Comparison of ENCODE assay signal across 19 cellular contexts in the genomic region with DNA sequence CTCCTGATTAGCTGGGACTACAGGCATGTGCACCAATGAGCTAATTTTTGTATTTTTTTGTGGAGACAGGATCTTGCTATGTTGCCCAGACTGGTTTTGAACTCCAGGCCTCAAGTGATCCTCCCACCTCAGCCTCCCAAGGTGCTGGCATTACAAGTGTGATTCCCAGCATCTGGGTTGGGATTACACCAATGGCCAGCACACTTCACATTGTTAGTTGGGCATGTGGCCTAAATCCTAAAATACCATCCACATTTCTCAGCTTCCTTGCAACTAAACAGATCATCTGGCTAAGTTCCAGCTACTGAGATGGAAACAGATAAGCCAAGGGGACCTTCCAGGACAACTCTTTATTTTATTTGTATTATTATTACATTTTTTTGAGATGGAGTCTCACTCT. TPM values are rescaled to one million over a fixed set of nuclear protein-coding genes. Genes with fewer than 3 reads are reported as not detected.
DNase-seq lines count a peak whose midpoint lies in the region; ATAC-seq and TF ChIP-seq lines count a peak whose summit lies in the region.
"Had no signal": no experiment of that assay in that cellular context is flagged by ENCODE, and none has a peak within 500 bp of the region (broad histone marks: within the 10 kb centered on the region; RNA-seq: fewer than 3 reads in every experiment).

No MANE protein-coding gene starts in this region.

- no peak overlapping the region for H3K23ac ChIP-seq in trophoblast cell (ENCODE audit: low read length)

- no peak overlapping the region for H3K4me2 ChIP-seq in trophoblast cell (ENCODE audit: low read length)
- H3K4me2 ChIP-seq: neural progenitor cell had no signal

- no peak overlapping the region for H2BK5ac ChIP-seq in trophoblast cell (ENCODE audit: low read depth, low read length, poor library complexity)

- ATAC-seq in RWPE2 (ENCODE audit: low read depth) (0 out of 3 replicates have a peak, but pooled peaks have one; percentile 19), GM21528 (IDR thresholded peaks at IDR 0.05; ENCODE audit: low FRiP score, unreplicated experiment) (no peak)
- ATAC-seq: activated CD4-positive, CD25-positive, alpha-beta regulatory T cell treated with anti-CD3 and anti-CD28 coated beads, Interleukin-2, amount 50 U/mL, for 24 hours; body of pancreas had no signal

- no peak overlapping the region for H2BK12ac ChIP-seq in trophoblast cell (ENCODE audit: low read length)

- no peak overlapping the region for H3K4ac ChIP-seq in trophoblast cell (ENCODE audit: low read depth, low read length)

- no peaks in the 10 kb centered on the region for H3K79me2 ChIP-seq in trophoblast cell (ENCODE audit: control insufficient read depth, insufficient read depth, low read length, poor library complexity)

- H3K79me1 ChIP-seq in trophoblast cell (ENCODE audit: low read length): no peaks in the 10 kb centered on the region

- H3K36me3 ChIP-seq in RWPE2 (ENCODE audit: low read depth) (peaks cover 11% of the 10 kb centered on the region), trophoblast cell (ENCODE audit: control insufficient read depth in 1 of 2, insufficient read depth in 2 of 2, low read length in 2 of 2) (peaks cover 29 to 32% of the 10 kb centered on the region in 2 experiments), ascending aorta (peaks cover 36 to 40% of the 10 kb centered on the region in 2 donors)
- H3K36me3 ChIP-seq: neural progenitor cell had no signal

- intact Hi-C loops in ascending aorta (cut with DNase I): no loop called here

- no peak overlapping the region for H3K9ac ChIP-seq in trophoblast cell (ENCODE audit: low read length)
- H3K9ac ChIP-seq: neural progenitor cell had no signal

- no peaks in the 10 kb centered on the region for H3K27me3 ChIP-seq in RWPE2 (ENCODE audit: insufficient read depth, poor library complexity, severe bottlenecking)
- H3K27me3 ChIP-seq in trophoblast cell (ENCODE audit: insufficient read depth, low read length): no peaks in the 10 kb centered on the region
- H3K27me3 ChIP-seq in ascending aorta: no peaks in the 10 kb centered on the region
- H3K27me3 ChIP-seq: body of pancreas, neural progenitor cell, testis had no signal

- H2BK120ac ChIP-seq in trophoblast cell (ENCODE audit: insufficient read depth, low read length, poor library complexity): no peak overlapping the region

- no peak overlapping the region for H2AFZ ChIP-seq in trophoblast cell (ENCODE audit: insufficient read depth, low read length, poor library complexity)
- H2AFZ ChIP-seq: neural progenitor cell had no signal

- DNase-seq in GM04504 (ENCODE audit: low read depth) (peak; percentile 49), RWPE2 (ENCODE audit: low spot score) (no peak), epithelial cell of esophagus (ENCODE audit: low read depth) (peak; percentile 22), trophoblast cell (peak; percentile 91 to 98), ascending aorta (ENCODE audit: low spot score in 2 of 2) (no peak), NCI-H1105 treated with DMSO at 0.1 percent for 48 hours (lab: John Stamatoyannopoulos, UW) (no peak)
- no peak for DNase-seq in stimulated activated naive CD4-positive, alpha-beta T cell (lab: John Stamatoyannopoulos, UW)
- DNase-seq: activated gamma-delta T cell treated with Interleukin-2 at 50 U/mL for 16 hours; body of pancreas; C1 segment of cervical spinal cord; DMS153; MV-4-11; NCI-H748 treated with DMSO at 0.1 percent for 48 hours; stimulated activated CD4-positive, alpha-beta T cell treated with anti-CD3 and anti-CD28 coated beads, Interleukin-2, amount 100 ng/mL, for 24 hours; testis had no signal

- H3K27ac ChIP-seq in RWPE2 (ENCODE audit: poor library complexity, severe bottlenecking) (no peak overlapping the region), trophoblast cell (ENCODE audit: low read depth, low read length) (no peak overlapping the region), ascending aorta (no peak overlapping the region)
- H3K27ac ChIP-seq: body of pancreas, neural progenitor cell, testis had no signal

- H3K4me3 ChIP-seq in RWPE2 (ENCODE audit: severe bottlenecking): no peak overlapping the region
- H3K4me3 ChIP-seq in epithelial cell of esophagus (ENCODE audit: low read length): no peak overlapping the region
- H3K4me3 ChIP-seq in trophoblast cell (ENCODE audit: low read depth, low read length): no peak overlapping the region
- no peak overlapping the region for H3K4me3 ChIP-seq in ascending aorta
- H3K4me3 ChIP-seq: body of pancreas, neural progenitor cell, testis had no signal

- H2AK5ac ChIP-seq in trophoblast cell (ENCODE audit: low read length): no peak overlapping the region

- H3K18ac ChIP-seq in trophoblast cell (ENCODE audit: low read length): no peak overlapping the region

- no peak overlapping the region for H4K12ac ChIP-seq in trophoblast cell (ENCODE audit: low read depth, low read length)

- no peak overlapping the region for H4K8ac ChIP-seq in trophoblast cell (ENCODE audit: low read depth, low read length)

- no peak for TF ChIP-seq CTCF in RWPE2 (IDR thresholded peaks at IDR 0.05; ENCODE audit: poor library complexity, severe bottlenecking)
- TF ChIP-seq CTCF in epithelial cell of esophagus (IDR thresholded peaks at IDR 0.05; ENCODE audit: insufficient read depth, low read depth, low read length, missing control alignments): no peak
- no peak for TF ChIP-seq CTCF in ascending aorta (IDR thresholded peaks at IDR 0.05)

- H4K91ac ChIP-seq in trophoblast cell (ENCODE audit: low read depth, low read length): no peak overlapping the region

- H3K4me1 ChIP-seq in RWPE2 (ENCODE audit: insufficient read depth, poor library complexity, severe bottlenecking): no peaks in the 10 kb centered on the region
- H3K4me1 ChIP-seq in trophoblast cell (ENCODE audit: control insufficient read depth in 1 of 2, insufficient read depth in 2 of 2, low read length in 2 of 2): no peaks in the 10 kb centered on the region
- H3K4me1 ChIP-seq in ascending aorta: no peaks in the 10 kb centered on the region
- H3K4me1 ChIP-seq: body of pancreas, neural progenitor cell, testis had no signal

- no peaks in the 10 kb centered on the region for H3K9me3 ChIP-seq in RWPE2 (ENCODE audit: severe bottlenecking)
- H3K9me3 ChIP-seq in trophoblast cell (ENCODE audit: insufficient read depth, low read depth, low read length): peaks cover 2% of the 10 kb centered on the region
- no peaks in the 10 kb centered on the region for H3K9me3 ChIP-seq in ascending aorta
- H3K9me3 ChIP-seq: body of pancreas, testis had no signal

- H3K14ac ChIP-seq in trophoblast cell (ENCODE audit: low read length): no peak overlapping the region

RNA-seq across cellular contexts. Expression of gene RABEP2, which starts 9.9 kb away (rescaled TPM):
- 9.9 and 10.4 TPM in 2 replicates for polyA plus RNA-seq in trophoblast cell (2013)
- 64.5 TPM for total RNA-seq in ascending aorta

RNA-seq across cellular contexts. Expression of gene CD19, which starts 16.6 kb away (rescaled TPM):
- polyA plus RNA-seq in trophoblast cell (2013): not detected in 2 replicates
- not detected for total RNA-seq in ascending aorta
- total RNA-seq: body of pancreas; T-helper 1 cell treated with Interleukin-12 subunit alpha and Interleukin-12 subunit beta and Interleukin-4 antibody, amounts not matched to agents 30 ng/mL and 1 ng/mL, for 36 hours had no signal

RNA-seq across cellular contexts. Expression of gene NFATC2IP, which starts 35.6 kb away (rescaled TPM):
- 19.5 and 20.3 TPM in 2 replicates for polyA plus RNA-seq in trophoblast cell (2013)
- total RNA-seq in ascending aorta: 11.2 TPM

RNA-seq across cellular contexts. Expression of gene ATP2A1, which starts 36.9 kb away (rescaled TPM):
- 1.6 and 1.8 TPM in 2 replicates for polyA plus RNA-seq in trophoblast cell (2013)
- total RNA-seq in ascending aorta: not detected
- total RNA-seq: body of pancreas had no signal

RNA-seq across cellular contexts. Expression of gene SH2B1, which starts 51.5 kb away (rescaled TPM):
- 28.0 and 28.5 TPM in 2 replicates for polyA plus RNA-seq in trophoblast cell (2013)
- total RNA-seq in ascending aorta: 69.6 TPM

Comparison
In these comparisons a context has a peak if more than half of its experiments do, and no peak if none do; other contexts are left out.
1. DNase-seq: peak in GM04504 (single experiment), epithelial cell of esophagus (single experiment) and trophoblast cell (2 of 2); none in RWPE2 (single experiment), ascending aorta (0 of 2), stimulated activated naive CD4-positive, alpha-beta T cell (0 of 6) and NCI-H1105 treated with DMSO at 0.1 percent for 48 hours (single experiment).